10 cellular contexts compared by ENCODE assay signal in the genomic region with DNA sequence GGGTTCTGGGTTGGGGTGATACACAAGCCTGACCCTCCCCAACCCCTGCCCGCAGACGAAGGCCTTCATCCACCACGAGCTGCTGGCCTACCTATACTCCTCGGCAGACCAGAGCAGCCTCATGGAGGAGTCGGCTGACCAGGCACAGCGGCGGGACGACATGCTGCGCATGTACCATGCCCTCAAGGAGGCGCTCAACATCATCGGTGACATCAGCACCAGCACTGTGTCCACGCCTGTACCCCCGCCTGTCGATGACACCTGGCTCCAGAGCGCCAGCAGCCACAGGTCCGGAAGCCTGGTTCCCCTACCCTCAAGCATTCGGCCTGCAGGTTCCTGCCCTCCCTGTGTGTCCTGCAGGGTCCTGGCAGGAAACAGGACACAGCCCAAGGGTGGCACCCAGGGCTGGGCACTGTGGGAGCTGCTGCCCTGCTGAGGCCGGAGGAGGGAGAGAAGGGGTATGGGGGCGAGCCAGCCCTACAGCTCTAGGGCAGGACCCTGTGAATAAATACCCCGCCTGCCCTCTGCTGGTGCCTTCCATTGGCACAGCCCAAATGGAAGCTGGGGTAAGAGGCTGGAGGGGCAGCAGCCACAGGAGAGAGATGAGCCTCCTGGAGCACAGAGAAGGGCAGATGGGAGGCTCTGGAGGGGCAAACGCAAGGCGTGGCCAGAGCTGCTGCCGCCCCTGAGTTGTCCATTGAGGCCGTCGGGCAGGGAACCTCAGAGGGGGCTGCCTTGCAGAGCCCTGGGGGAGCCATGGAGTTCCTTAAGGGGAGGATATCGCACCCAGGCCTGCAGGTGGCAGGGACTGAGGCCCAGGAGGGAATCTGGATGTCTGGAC. TPM values are rescaled to one million over a fixed set of nuclear protein-coding genes. Genes with fewer than 3 reads are reported as not detected.
DNase-seq lines count a peak whose midpoint lies in the region; ATAC-seq and TF ChIP-seq lines count a peak whose summit lies in the region.
"Had no signal": no experiment of that assay in that cellular context is flagged by ENCODE, and none has a peak within 500 bp of the region (broad histone marks: within the 10 kb centered on the region; RNA-seq: fewer than 3 reads in every experiment).

No MANE protein-coding gene starts in this region.

- CTCF ChIA-PET in CD4-positive, alpha-beta T cell (lab: Charles Lee), result no interaction called here

- no peak for TF ChIP-seq CTCF in CD4-positive, alpha-beta T cell (IDR thresholded peaks at IDR 0.05)
- TF ChIP-seq CTCF in WERI-Rb-1 (IDR thresholded peaks at IDR 0.05; ENCODE audit: low read depth, low read length), result peak; percentile 31; the same call in 1 of the 2 replicates

- H3K79me2 ChIP-seq in GM23248 (ENCODE audit: insufficient read depth), result no peaks in the 10 kb centered on the region

- peak; percentile 36 for ATAC-seq in CD4-positive, alpha-beta T cell (ENCODE audit: poor library complexity)
- peak; percentile 20 for ATAC-seq in left lobe of liver
- ATAC-seq in GM21576 (IDR thresholded peaks at IDR 0.05; ENCODE audit: unreplicated experiment), result no peak

- H3K4me3 ChIP-seq in GM23248, result no peak overlapping the region
- H3K4me3 ChIP-seq in WERI-Rb-1 (ENCODE audit: low read depth, low read length), result no peak overlapping the region

- no peak overlapping the region for H3K27ac Mint-ChIP-seq in CD4-positive, alpha-beta T cell
- H3K27ac Mint-ChIP-seq: T-cell had no signal

- H3K36me3 Mint-ChIP-seq in CD4-positive, alpha-beta T cell (ENCODE audit: low read depth), result peaks cover 79% of the 10 kb centered on the region

- H4K20me1 ChIP-seq in GM23248 (ENCODE audit: insufficient read depth), result no peaks in the 10 kb centered on the region

- H3K27ac ChIP-seq in CD4-positive, alpha-beta T cell (ENCODE audit: low read depth, low read length), result no peak overlapping the region
- no peak overlapping the region for H3K27ac ChIP-seq in GM23248
- peak overlapping the region; percentile 72 for H3K27ac ChIP-seq in WERI-Rb-1

- H3K4me2 ChIP-seq in GM23248 (ENCODE audit: unreplicated experiment), result no peak overlapping the region

- WGBS in GM23248 (ENCODE audit: low coverage in 1 of 2, low lambda C conversion rate in 2 of 2, missing lambda C conversion rate in 2 of 2), 2 experiments, result 89 to 91% methylated on average over 25 to 26 of the region's 26 CpGs

- peaks cover 7% of the 10 kb centered on the region; the same call in 1 of the 2 replicates for H3F3A ChIP-seq in GM23248 (ENCODE audit: insufficient read depth)

- H3K36me3 ChIP-seq in GM23248 (ENCODE audit: low read depth) (no peaks in the 10 kb centered on the region; the same call in 1 of the 2 replicates), WERI-Rb-1 (peaks cover 78% of the 10 kb centered on the region)

- no peaks in the 10 kb centered on the region for H3K9me3 ChIP-seq in CD4-positive, alpha-beta T cell (ENCODE audit: control insufficient read depth, low read length)
- H3K9me3 ChIP-seq in GM23248 (ENCODE audit: low read depth), result no peaks in the 10 kb centered on the region
- no peaks in the 10 kb centered on the region for H3K9me3 ChIP-seq in WERI-Rb-1 (ENCODE audit: severe bottlenecking)

- no peak overlapping the region for H3K4me3 Mint-ChIP-seq in CD4-positive, alpha-beta T cell
- H3K4me3 Mint-ChIP-seq: T-cell had no signal

- no peaks in the 10 kb centered on the region for H3K4me1 Mint-ChIP-seq in CD4-positive, alpha-beta T cell (ENCODE audit: low read depth)
- H3K4me1 Mint-ChIP-seq: T-cell had no signal

- intact Hi-C loops in CD4-positive, alpha-beta T cell (cut with DNase I, micrococcal nuclease), result no loop called here

- no peaks in the 10 kb centered on the region for H3K27me3 Mint-ChIP-seq in CD4-positive, alpha-beta T cell
- H3K27me3 Mint-ChIP-seq: T-cell had no signal

- H3K27me3 ChIP-seq in CD4-positive, alpha-beta T cell (ENCODE audit: control insufficient read depth, insufficient read depth, low read length), result no peaks in the 10 kb centered on the region
- H3K27me3 ChIP-seq in GM23248 (replicated peaks; ENCODE audit: insufficient read depth) (no peaks in the 10 kb centered on the region), WERI-Rb-1 (ENCODE audit: insufficient read depth, low read depth, severe bottlenecking) (no peaks in the 10 kb centered on the region)

- no peaks in the 10 kb centered on the region for H3K9me2 ChIP-seq in GM23248 (ENCODE audit: insufficient read depth)

- no peak overlapping the region for H2AFZ ChIP-seq in GM23248

- H3K9ac ChIP-seq in GM23248, result no peak overlapping the region

- H3K4me1 ChIP-seq in GM23248 (ENCODE audit: insufficient read depth), result no peaks in the 10 kb centered on the region

- H3K9me3 Mint-ChIP-seq in CD4-positive, alpha-beta T cell, result no peaks in the 10 kb centered on the region
- H3K9me3 Mint-ChIP-seq: T-cell had no signal

- DNase-seq in CD4-positive, alpha-beta T cell, result no peak
- peak; percentile 23 for DNase-seq in GM23248
- peak; percentile 39 for DNase-seq in WERI-Rb-1
- no peak for DNase-seq in left lobe of liver (ENCODE audit: low spot score)
- no peak for DNase-seq in COLO829 (ENCODE audit: low spot score)
- no peak for DNase-seq in activated CD4-positive, alpha-beta T cell treated with anti-CD3 and anti-CD28 coated beads, Interleukin-2, amount 50 U/mL, for 1 hour
- DNase-seq in stimulated activated naive CD4-positive, alpha-beta T cell (lab: John Stamatoyannopoulos, UW), result no peak
- DNase-seq: NCI-H2227 treated with DMSO at 0.1 percent for 48 hours, T-cell had no signal

- in situ Hi-C loops in GM23248 (cut with MboI), result no loop called here

- POLR2A ChIA-PET in CD4-positive, alpha-beta T cell (lab: Charles Lee), result interaction anchor here (0.9 kb wide), 1 partner anchor 110 kb away, joined by 3 read pairs; no protein-coding TSS in a partner anchor

RNA-seq across cellular contexts. Expression of a gene that starts 6.8 kb away (rescaled TPM):
- total RNA-seq in CD4-positive, alpha-beta T cell, result 1 to 10 TPM; 6.7 to 7.0 TPM
- 58.7 and 66.4 TPM in 2 replicates for total RNA-seq in GM23248 (2014; rRNA removed; shearing (Covaris generic))
- 66.7 and 68.2 TPM in 2 replicates for polyA plus RNA-seq in GM23248 (2016; fragmentation: Nextera tagmentation; extraction: Ambion mirVana)
- total RNA-seq in left lobe of liver, result 21.9 TPM

RNA-seq across cellular contexts. Expression of a gene that starts 19.0 kb away (rescaled TPM):
- 1 to 10 TPM; 1.8 to 2.1 TPM for total RNA-seq in CD4-positive, alpha-beta T cell
- total RNA-seq in GM23248 (2014; rRNA removed; shearing (Covaris generic)), result 0.22 TPM in 1 of 2 replicates, not detected in the other
- polyA plus RNA-seq in GM23248 (2016; fragmentation: Nextera tagmentation; extraction: Ambion mirVana), result 0.20 and 0.42 TPM in 2 replicates
- 0.96 TPM for total RNA-seq in left lobe of liver

RNA-seq across cellular contexts. Expression of a gene that starts 42.2 kb away (rescaled TPM):
- total RNA-seq in CD4-positive, alpha-beta T cell, result 10 to 100 TPM; 17.5 to 18.0 TPM
- total RNA-seq in GM23248 (2014; rRNA removed; shearing (Covaris generic)), result 41.9 and 42.4 TPM in 2 replicates
- 5.3 TPM in 2 replicates for polyA plus RNA-seq in GM23248 (2016; fragmentation: Nextera tagmentation; extraction: Ambion mirVana)
- 16.5 TPM for total RNA-seq in left lobe of liver

Comparison
In these comparisons a context has a peak if more than half of its experiments do, and no peak if none do; other contexts are left out.
1. DNase-seq: peak in GM23248 (single experiment) and WERI-Rb-1 (single experiment); none in CD4-positive, alpha-beta T cell (0 of 10), left lobe of liver (single experiment), COLO829 (single experiment), activated CD4-positive, alpha-beta T cell treated with anti-CD3 and anti-CD28 coated beads, Interleukin-2, amount 50 U/mL, for 1 hour (single experiment) and stimulated activated naive CD4-positive, alpha-beta T cell (0 of 6).